ENCODE assay signal across 19 cellular contexts in genomic region chr2:28901202-28901601, GRCh38.
"Had no signal": no experiment of that assay in that cellular context is flagged by ENCODE, and none has a peak within 500 bp of the region (broad histone marks: within the 10 kb centered on the region; RNA-seq: fewer than 3 reads in every experiment).

No MANE protein-coding gene starts in this region.

- H3K36me3 ChIP-seq: ovary, uterus had no signal

- DNase-seq: activated B cell treated with CpG ODN at 0.5 μM for 24 hours; activated CD4-positive, alpha-beta T cell treated with anti-CD3 and anti-CD28 coated beads, Interleukin-2, amount 10 ng/mL, durations not matched to agents 7 days and 5 days; activated naive CD4-positive, alpha-beta T cell; activated T-cell treated with anti-CD3 and anti-CD28 coated beads, Interleukin-2, amount 50 U/mL, for 48 hours; adrenal gland; body of pancreas; central memory CD4-positive, alpha-beta T cell; erythroblast; hypothalamus; ovary; stimulated activated CD4-positive, alpha-beta T cell treated with anti-CD3 and anti-CD28 coated beads, Interleukin-15, amount 100 ng/mL, for 24 hours; stimulated activated CD4-positive, alpha-beta T cell treated with anti-CD3 and anti-CD28 coated beads, Interleukin-4, amount 100 ng/mL, for 24 hours; stomach; uterus had no signal

- H3K27ac Mint-ChIP-seq: activated B cell treated with CpG ODN at 0.5 μM for 24 hours; activated CD4-positive, alpha-beta T cell treated with anti-CD3 and anti-CD28 coated beads, Interleukin-2, amount 10 ng/mL, durations not matched to agents 7 days and 5 days had no signal

- H3K27me3 Mint-ChIP-seq: activated B cell treated with CpG ODN at 0.5 μM for 24 hours; activated CD4-positive, alpha-beta T cell treated with anti-CD3 and anti-CD28 coated beads, Interleukin-2, amount 10 ng/mL, durations not matched to agents 7 days and 5 days had no signal

- ATAC-seq: body of pancreas, SK-N-SH treated with all-trans-retinoic acid at 6 μM for 48 hours had no signal

- H3K27me3 ChIP-seq: adrenal gland, body of pancreas, ovary, stomach, uterus had no signal

- H3K9me3 Mint-ChIP-seq: activated B cell treated with CpG ODN at 0.5 μM for 24 hours; activated CD4-positive, alpha-beta T cell treated with anti-CD3 and anti-CD28 coated beads, Interleukin-2, amount 10 ng/mL, durations not matched to agents 7 days and 5 days; neural crest cell had no signal

- H3K4me3 Mint-ChIP-seq: activated B cell treated with CpG ODN at 0.5 μM for 24 hours; activated CD4-positive, alpha-beta T cell treated with anti-CD3 and anti-CD28 coated beads, Interleukin-2, amount 10 ng/mL, durations not matched to agents 7 days and 5 days had no signal

- H3K9me3 ChIP-seq: adrenal gland, body of pancreas, ovary, stomach, thoracic aorta, uterus had no signal

- H3K4me3 ChIP-seq: adrenal gland, body of pancreas, coronary artery, lung, ovary, stomach, thoracic aorta, uterus had no signal

- H3K27ac ChIP-seq: adrenal gland, body of pancreas, coronary artery, ovary, stomach, thoracic aorta, uterus had no signal
